Comparison of ENCODE assay signal across 8 cellular contexts in genomic region chr1:165592945-165593823, GRCh38. TPM values are rescaled to one million over a fixed set of nuclear protein-coding genes. Genes with fewer than 3 reads are reported as not detected.
DNase-seq lines count a peak whose midpoint lies in the region; ATAC-seq, FAIRE-seq and TF ChIP-seq lines count a peak whose summit lies in the region.

No MANE protein-coding gene starts in this region.

- H3K23ac ChIP-seq in H1 (ENCODE audit: insufficient read length) = no peak overlapping the region

- CTCF ChIA-PET in H1 (lab: Charles Lee; ENCODE audit: partially characterized antibody) = interaction anchor here (0.6 to 20.1 kb wide), 49 partner anchors 8 to 341 kb away, joined by 3 to 337 read pairs (median 4); partner anchors contain the start of genes LRRC52 and RXRG

- no peaks in the 10 kb centered on the region for H3K4me1 ChIP-seq in H1 (replicated peaks in 1 of 4; ENCODE audit: control insufficient read depth in 3 of 4, insufficient read depth in 4 of 4, low read length in 3 of 4)
- H3K4me1 ChIP-seq in mucosa of descending colon (ENCODE audit: low read depth) = no peaks in the 10 kb centered on the region

- no peak overlapping the region for H3K4me2 ChIP-seq in H1 (ENCODE audit: insufficient read depth in 1 of 2, low read depth in 2 of 2, low read length in 2 of 2)

- no peak overlapping the region for H2BK5ac ChIP-seq in H1 (ENCODE audit: low read depth, low read length)

- H3K14ac ChIP-seq in H1 (ENCODE audit: insufficient read length) = no peak overlapping the region

- WGBS in H1 (ENCODE audit: extremely low coverage in 1 of 2, insufficient coverage in 1 of 2, insufficient read length in 1 of 2, insufficient replicate concordance in 2 of 2, low coverage in 1 of 2, low lambda C conversion rate in 2 of 2, missing lambda C conversion rate in 1 of 2), 2 experiments = 5% methylated on average over 10 of the region's 10 CpGs; no CpG with 5 or more reads in 1 of the 2 experiments

- FAIRE-seq in H1 (lab: Jason Lieb, UNC) = peak; percentile 97

- DNase-seq in GDM1 (lab: John Stamatoyannopoulos, UW) = peak; percentile 51
- DNase-seq in HK-2 (ENCODE audit: unreplicated experiment) = peak; percentile 76
- peak; percentile 79 for DNase-seq in NCI-H82 treated with DMSO at 0.1 percent for 48 hours (lab: John Stamatoyannopoulos, UW; ENCODE audit: unreplicated experiment)
- peak; percentile 91 for DNase-seq in activated CD8-positive, alpha-beta memory T cell treated with anti-CD3 and anti-CD28 coated beads for 24 hours
- DNase-seq in H1 (ENCODE audit: low read depth in 1 of 2, low spot score in 2 of 2) = peak in 1 of 2 experiments; percentile 89
- peak in 2 of 3 donors; percentile 32 to 92 for DNase-seq in mucosa of descending colon
- peak; percentile 91 for DNase-seq in stimulated activated CD8-positive, alpha-beta memory T cell treated with anti-CD3 and anti-CD28 coated beads, Interleukin-4, amount 100 ng/mL, for 48 hours

- H3K9me3 ChIP-seq in H1 (ENCODE audit: insufficient read depth in 2 of 2, low read depth in 1 of 2, low read length in 1 of 2) (no peaks in the 10 kb centered on the region), mucosa of descending colon (no peaks in the 10 kb centered on the region)

- H4K91ac ChIP-seq in H1 (replicated peaks; ENCODE audit: insufficient read length, low read length) = no peak overlapping the region

- no peak overlapping the region for H2BK120ac ChIP-seq in H1 (replicated peaks; ENCODE audit: low read depth, low read length)

- H3K4me3 ChIP-seq in H1 (ENCODE audit: extremely low read depth in 1 of 4, insufficient read depth in 2 of 4, low read depth in 3 of 4, low read length in 4 of 4) (no peak overlapping the region), mucosa of descending colon (no peak overlapping the region)

- no peaks in the 10 kb centered on the region for H3K79me1 ChIP-seq in H1 (ENCODE audit: low read depth, low read length)

- intact Hi-C loops in mucosa of descending colon (cut with DNase I, micrococcal nuclease) = loop anchor here (1.0 to 5.0 kb wide), 2 partner anchors 200 to 201 kb away; no protein-coding TSS in a partner anchor

- no peaks in the 10 kb centered on the region for H3K27me3 ChIP-seq in H1 (replicated peaks in 1 of 4; ENCODE audit: control insufficient read depth in 3 of 4, extremely low read depth in 1 of 4, insufficient read depth in 3 of 4, low read length in 3 of 4)

- H4K8ac ChIP-seq in H1 (ENCODE audit: extremely low read depth, insufficient read depth, low read length) = no peak overlapping the region

- H2AFZ ChIP-seq in H1 (ENCODE audit: low read length) = peak overlapping the region; percentile 19; the same call in 1 of the 2 replicates

- H3K9ac ChIP-seq in H1 (replicated peaks in 1 of 4; ENCODE audit: extremely low read depth in 1 of 4, low read depth in 3 of 4, low read length in 3 of 4) = peak overlapping the region in 1 of 4 experiments; percentile 60; a peak in 1 of 7 replicates

- H3K27ac ChIP-seq in H1 (ENCODE audit: low read depth, low read length) = no peak overlapping the region

- no peak overlapping the region for H4K5ac ChIP-seq in H1 (ENCODE audit: insufficient read length, low read depth, low read length)

- TF ChIP-seq CTCF in H1 (IDR thresholded peaks at IDR 0.05; ENCODE audit: control extremely low read depth in 1 of 3, insufficient read depth in 1 of 3, low read depth in 1 of 3, low read length in 3 of 3) (peak; percentile 2 to 90 (median 82)), mucosa of descending colon (IDR thresholded peaks at IDR 0.05) (peak; percentile 85)

- TF ChIP-seq POLR2A in H1 (IDR thresholded peaks at IDR 0.05; ENCODE audit: control extremely low read depth in 1 of 2, low read depth in 2 of 2, low read length in 2 of 2) = no peak

- H2BK20ac ChIP-seq in H1 (ENCODE audit: low read length) = no peak overlapping the region

- no peak overlapping the region for H2BK15ac ChIP-seq in H1 (ENCODE audit: low read length)

- POLR2A ChIA-PET in H1 (lab: Charles Lee; ENCODE audit: partially characterized antibody) = interaction anchor here (0.9 kb wide), 1 partner anchor 9 kb away, joined by 3 read pairs; no protein-coding TSS in a partner anchor

- H3K36me3 ChIP-seq in H1 (ENCODE audit: control insufficient read depth in 2 of 4, insufficient read depth in 4 of 4, low read length in 3 of 4) (no peaks in the 10 kb centered on the region), mucosa of descending colon (ENCODE audit: low read depth) (no peaks in the 10 kb centered on the region)

- no peak overlapping the region for H2AK5ac ChIP-seq in H1 (ENCODE audit: low read depth, low read length)

- no peaks in the 10 kb centered on the region for H3K79me2 ChIP-seq in H1 (ENCODE audit: control insufficient read depth in 1 of 2, insufficient read depth in 2 of 2, low read length in 2 of 2)

- no peak overlapping the region for H2BK12ac ChIP-seq in H1 (ENCODE audit: low read depth, low read length)

- peak; percentile 97 to 99 for TF ChIP-seq RAD21 in H1 (IDR thresholded peaks at IDR 0.05 in 1 of 2, conservative IDR thresholded peaks at IDR 0.05 in 1 of 2; ENCODE audit: low read depth in 2 of 2, low read length in 2 of 2)

- ATAC-seq in mucosa of descending colon (peak; percentile 75), GM18909 (IDR thresholded peaks at IDR 0.05; ENCODE audit: poor library complexity, unreplicated experiment) (no peak)

- no peaks in the 10 kb centered on the region for H3K23me2 ChIP-seq in H1 (ENCODE audit: low read depth, low read length)

- H3K4ac ChIP-seq in H1 (replicated peaks; ENCODE audit: insufficient read length, low read depth, low read length) = no peak overlapping the region

- no peak overlapping the region for H3K56ac ChIP-seq in H1 (replicated peaks; ENCODE audit: insufficient read length, low read depth, low read length)

- no peaks in the 10 kb centered on the region for H4K20me1 ChIP-seq in H1 (replicated peaks in 1 of 2; ENCODE audit: control insufficient read depth in 1 of 2, insufficient read depth in 2 of 2, low read length in 2 of 2)

- no peak for TF ChIP-seq EP300 in H1 (IDR thresholded peaks at IDR 0.05; ENCODE audit: borderline replicate concordance in 1 of 2, low read depth in 2 of 2, low read length in 2 of 2)

- no peak overlapping the region for H3K18ac ChIP-seq in H1 (ENCODE audit: extremely low read depth, low read length)

TF ChIP-seq in H1, 55 proteins besides CTCF, POLR2A, EP300 and RAD21:
- TF ChIP-seq EZH2 (IDR thresholded peaks at IDR 0.05; ENCODE audit: low read depth, low read length, severe bottlenecking) (no peak), CEBPB (IDR thresholded peaks at IDR 0.05; ENCODE audit: low read depth, low read length) (no peak), CHD2 (IDR thresholded peaks at IDR 0.05; ENCODE audit: low read length) (no peak), PHF8 (conservative IDR thresholded peaks at IDR 0.05; ENCODE audit: low read depth, low read length) (no peak), SRF (IDR thresholded peaks at IDR 0.05; ENCODE audit: low read depth, low read length) (no peak), CBX8 (IDR thresholded peaks at IDR 0.05; ENCODE audit: borderline replicate concordance, low read depth, low read length) (no peak), MAX (IDR thresholded peaks at IDR 0.05) (no peak), ASH2L (IDR thresholded peaks at IDR 0.05; ENCODE audit: low read length) (no peak), KDM4A (IDR thresholded peaks at IDR 0.05; ENCODE audit: low read depth, low read length, severe bottlenecking) (no peak), BCL11A (IDR thresholded peaks at IDR 0.05; ENCODE audit: low read depth in 2 of 2, low read length in 2 of 2) (no peak), CBX5 (IDR thresholded peaks at IDR 0.05; ENCODE audit: low read depth, low read length) (no peak), SP1 (IDR thresholded peaks at IDR 0.05; ENCODE audit: low read depth, low read length) (no peak), RNF2 (IDR thresholded peaks at IDR 0.05; ENCODE audit: borderline replicate concordance, low read depth, low read length, missing control alignments, poor library complexity, severe bottlenecking) (no peak), HDAC2 (IDR thresholded peaks at IDR 0.05; ENCODE audit: borderline replicate concordance in 1 of 2, low read depth in 2 of 2, low read length in 2 of 2) (no peak), TCF12 (IDR thresholded peaks at IDR 0.05; ENCODE audit: low read depth, low read length) (no peak)

RNA-seq across cellular contexts. Expression of gene MGST3, which starts 37.9 kb away (rescaled TPM):
- total RNA-seq in H1 (2021; fragmentation: NEBNext Ultra II Directional; extraction: Animal tissue kit (Norgen Biotek cat#: 25700)) = 124 and 133 TPM in 2 replicates
- 201 and 257 TPM in 2 replicates for polyA plus RNA-seq in H1 (2011; rRNA removed)
- polyA plus RNA-seq in H1 (2011; cell fraction: cytosol; rRNA removed) = 134 TPM
- 177 TPM for polyA plus RNA-seq in H1 (2011; cell fraction: nucleus; rRNA removed)
- polyA plus RNA-seq in H1 (2012, experiment 1 of 2) = 118 to 165 TPM (median 159 TPM) in 4 replicates
- polyA plus RNA-seq in H1 (2012, experiment 2 of 2) = 285 TPM
- polyA plus RNA-seq in H1 (2013, experiment 1 of 2) = 439 TPM
- 378 TPM for polyA plus RNA-seq in H1 (2013, experiment 2 of 2)
- polyA minus RNA-seq in H1 (2011; rRNA and poly(A)+ RNA removed) = 48.7 and 52.1 TPM in 2 replicates
- 41.5 TPM for polyA minus RNA-seq in H1 (2011; cell fraction: cytosol; rRNA and poly(A)+ RNA removed)
- polyA minus RNA-seq in H1 (2011; cell fraction: nucleus; rRNA and poly(A)+ RNA removed) = 54.9 TPM
- 100 to 1,000 TPM; 236 to 436 (median 367) TPM for total RNA-seq in mucosa of descending colon

RNA-seq across cellular contexts. Expression of gene LRRC52, which starts 49.4 kb away (rescaled TPM):
- total RNA-seq in H1 (2021; fragmentation: NEBNext Ultra II Directional; extraction: Animal tissue kit (Norgen Biotek cat#: 25700)) = not detected in 2 replicates
- 0.05 TPM in 1 of 2 replicates, not detected in the other for polyA plus RNA-seq in H1 (2011; rRNA removed)
- not detected for polyA plus RNA-seq in H1 (2011; cell fraction: cytosol; rRNA removed)
- polyA plus RNA-seq in H1 (2011; cell fraction: nucleus; rRNA removed) = not detected
- not detected in 4 replicates for polyA plus RNA-seq in H1 (2012, experiment 1 of 2)
- not detected for polyA plus RNA-seq in H1 (2012, experiment 2 of 2)
- 0.08 TPM for polyA plus RNA-seq in H1 (2013, experiment 1 of 2)
- polyA plus RNA-seq in H1 (2013, experiment 2 of 2) = 0.04 TPM
- polyA minus RNA-seq in H1 (2011; rRNA and poly(A)+ RNA removed) = not detected in 2 replicates
- polyA minus RNA-seq in H1 (2011; cell fraction: cytosol; rRNA and poly(A)+ RNA removed) = not detected
- polyA minus RNA-seq in H1 (2011; cell fraction: nucleus; rRNA and poly(A)+ RNA removed) = 1.1 TPM
- total RNA-seq in mucosa of descending colon = under 1 TPM in 1 of 3 donors, not detected in 2; 0.22 TPM
